In the genomic region with DNA sequence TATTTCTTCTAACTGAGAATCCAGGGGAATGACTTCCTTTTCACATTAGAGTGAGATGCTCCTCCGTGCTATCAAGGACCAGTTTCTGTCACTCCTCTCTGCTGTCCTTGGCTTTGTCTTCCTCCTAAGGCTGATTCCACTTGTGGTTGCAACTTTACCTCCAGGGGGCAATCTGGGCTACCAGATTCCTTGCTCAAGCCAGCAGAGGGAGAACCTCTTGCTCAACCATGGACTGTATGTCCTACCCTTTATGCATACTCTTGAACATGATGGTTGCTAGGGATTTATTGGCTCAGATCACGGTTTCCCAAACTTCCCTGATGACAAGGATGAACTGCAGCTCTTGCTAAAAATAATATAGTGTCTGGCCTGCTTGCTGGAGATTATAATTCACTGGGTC, we compare ENCODE assay signal across 8 cellular contexts. TPM values are rescaled to one million over a fixed set of nuclear protein-coding genes. Genes with fewer than 3 reads are reported as not detected.
DNase-seq lines count a peak whose midpoint lies in the region; ATAC-seq and TF ChIP-seq lines count a peak whose summit lies in the region.

No MANE protein-coding gene starts in this region.

- peak overlapping the region in 2 of 59 donors; percentile 5 to 38 for H3K27ac ChIP-seq in dorsolateral prefrontal cortex

- DNase-seq in AG09319 (ENCODE audit: extremely low read depth, low read depth) (no peak), NCI-H748 (lab: John Stamatoyannopoulos, UW; ENCODE audit: unreplicated experiment) (peak; percentile 77), dorsolateral prefrontal cortex (no peak), naive B cell (no peak), T1000 (lab: John Stamatoyannopoulos, UW) (no peak)

- H3K27ac Mint-ChIP-seq in naive B cell: peak overlapping the region in 1 of 6 donors; percentile 62

- ATAC-seq in GM21360 (IDR thresholded peaks at IDR 0.05; ENCODE audit: unreplicated experiment): peak; percentile 60
- peak; percentile 37 to 67 for ATAC-seq in naive B cell (ENCODE audit: low read depth in 2 of 2)
- ATAC-seq in GM21529 (IDR thresholded peaks at IDR 0.05; ENCODE audit: unreplicated experiment): no peak
- no peak for ATAC-seq in GM18520 (IDR thresholded peaks at IDR 0.05; ENCODE audit: unreplicated experiment)

- no peak overlapping the region for H3K4me3 ChIP-seq in dorsolateral prefrontal cortex

- no peaks in the 10 kb centered on the region for H3K27me3 Mint-ChIP-seq in naive B cell

- H3K9me3 Mint-ChIP-seq in naive B cell: no peaks in the 10 kb centered on the region

- H3K4me1 Mint-ChIP-seq in naive B cell: peaks cover 6 to 18% (median 14%) of the 10 kb centered on the region in 3 donors

- no peaks in the 10 kb centered on the region for H3K27me3 ChIP-seq in dorsolateral prefrontal cortex

- intact Hi-C loops in dorsolateral prefrontal cortex (cut with DNase I): no loop called here

- no peak overlapping the region for H3K4me3 Mint-ChIP-seq in naive B cell

- H3K36me3 Mint-ChIP-seq in naive B cell: peaks cover 2 to 11% of the 10 kb centered on the region in 2 donors

- TF ChIP-seq CTCF in AG09319 (IDR thresholded peaks at IDR 0.05; ENCODE audit: low read depth, low read length) (peak; percentile 57), dorsolateral prefrontal cortex (IDR thresholded peaks at IDR 0.05 in 54 of 56, conservative IDR thresholded peaks at IDR 0.05 in 2 of 56; ENCODE audit: low read depth in 1 of 56, partially characterized antibody in 56 of 56) (peak in 30 of 56 donors; percentile 9 to 56 (median 24))

RNA-seq across cellular contexts. Expression of gene NNT, which starts 24.0 kb away (rescaled TPM):
- total RNA-seq in dorsolateral prefrontal cortex: 100 to 1,000 TPM in 109 of 120 experiments, 10 to 100 TPM in 11; 79.8 to 197 (median 130) TPM
- 10 to 100 TPM; 41.8 to 60.7 (median 45.8) TPM for polyA plus RNA-seq in naive B cell (ENCODE audit: low read depth in 6 of 6)

Comparison
In these comparisons a context has a peak if more than half of its experiments do, and no peak if none do; other contexts are left out.
1. ATAC-seq: peak in GM21360 (single experiment) and naive B cell (2 of 2); none in GM21529 (single experiment) and GM18520 (single experiment).